1 cellular context compared by ENCODE assay signal in genomic region chr9:127058645-127059021, GRCh38.
TF ChIP-seq lines count a peak whose summit lies in the region.

No MANE protein-coding gene starts in this region.

TF ChIP-seq in SK-N-SH treated with all-trans-retinoic acid at 6 μM for 48 hours, 23 proteins besides CTCF, POLR2A, EP300 and RAD21 (continued from another document):
- TF ChIP-seq POU6F1 (CRISPR knock-in tag; IDR thresholded peaks at IDR 0.05; ENCODE audit: borderline replicate concordance, low read depth) = no peak
- TF ChIP-seq BACH2 (CRISPR knock-in tag; IDR thresholded peaks at IDR 0.05; ENCODE audit: borderline replicate concordance) = no peak
- no peak for TF ChIP-seq PATZ1 (CRISPR knock-in tag; IDR thresholded peaks at IDR 0.05; ENCODE audit: borderline replicate concordance)
- TF ChIP-seq SNAI2 (CRISPR knock-in tag; IDR thresholded peaks at IDR 0.05) = no peak
- TF ChIP-seq ZNF8 (CRISPR knock-in tag; IDR thresholded peaks at IDR 0.05) = no peak
- no peak for TF ChIP-seq GLIS3 (CRISPR knock-in tag; IDR thresholded peaks at IDR 0.05)
- no peak for TF ChIP-seq ISL1 (CRISPR knock-in tag; IDR thresholded peaks at IDR 0.05)
- TF ChIP-seq ESRRG (CRISPR knock-in tag; IDR thresholded peaks at IDR 0.05) = no peak
- TF ChIP-seq RARB (CRISPR knock-in tag; IDR thresholded peaks at IDR 0.05) = no peak
- TF ChIP-seq TCF4 (CRISPR knock-in tag; IDR thresholded peaks at IDR 0.05; ENCODE audit: borderline replicate concordance) = no peak
- no peak for TF ChIP-seq CSDC2 (CRISPR knock-in tag; IDR thresholded peaks at IDR 0.05)
- no peak for TF ChIP-seq ZNF70 (CRISPR knock-in tag; IDR thresholded peaks at IDR 0.05)
- no peak for TF ChIP-seq OSR1 (CRISPR knock-in tag; IDR thresholded peaks at IDR 0.05)
- no peak for TF ChIP-seq TSHZ2 (CRISPR knock-in tag; IDR thresholded peaks at IDR 0.05)
- TF ChIP-seq CSRNP3 (CRISPR knock-in tag; IDR thresholded peaks at IDR 0.05) = no peak
- no peak for TF ChIP-seq ZC3H10 (CRISPR knock-in tag; IDR thresholded peaks at IDR 0.05)
